Comparison of ENCODE assay signal across 8 cellular contexts in the genomic region with DNA sequence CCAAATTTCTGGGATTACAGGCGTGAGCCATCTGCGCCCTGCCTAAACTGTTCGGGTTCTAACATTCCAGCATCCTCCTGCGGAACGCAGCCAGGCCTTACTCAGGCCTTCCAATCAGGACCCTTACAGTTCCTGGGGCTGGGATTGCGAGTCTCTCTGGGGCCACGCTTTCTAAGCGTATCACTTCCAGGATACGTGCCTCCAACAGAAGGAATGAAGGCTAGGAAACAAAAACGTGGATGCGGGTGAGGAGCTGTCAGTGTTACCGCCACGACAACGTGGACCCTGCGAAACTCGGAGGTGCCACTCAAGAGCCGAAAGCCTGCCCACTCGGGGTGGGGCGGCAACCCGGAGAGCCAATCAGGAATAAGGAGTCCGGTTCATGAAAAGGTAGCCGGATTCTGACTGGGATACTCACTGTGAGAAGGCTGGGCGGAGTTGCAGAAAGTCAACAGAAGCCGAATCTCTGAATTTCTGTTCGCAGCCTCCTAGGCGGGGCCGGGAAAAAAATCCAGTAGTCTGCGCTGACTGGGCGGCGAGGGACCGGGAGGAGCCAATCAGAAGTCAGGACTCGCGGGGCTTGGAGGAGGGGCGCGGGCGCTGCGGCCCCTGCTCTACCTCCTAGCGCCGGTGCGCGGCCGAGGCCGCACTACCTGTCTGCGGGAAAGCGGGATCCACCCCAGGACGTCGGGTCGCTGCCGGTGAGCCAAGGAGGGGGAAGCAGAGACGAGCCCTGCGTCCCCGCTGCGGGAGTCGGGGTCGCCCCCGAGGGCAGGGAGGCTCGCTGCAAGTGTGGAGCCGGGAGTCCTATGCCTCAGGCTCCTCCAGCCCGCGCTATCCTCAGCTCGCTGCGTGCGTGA. TPM values are rescaled to one million over a fixed set of nuclear protein-coding genes. Genes with fewer than 3 reads are reported as not detected.
DNase-seq lines count a peak whose midpoint lies in the region; ATAC-seq and TF ChIP-seq lines count a peak whose summit lies in the region.

A gene with protein sequence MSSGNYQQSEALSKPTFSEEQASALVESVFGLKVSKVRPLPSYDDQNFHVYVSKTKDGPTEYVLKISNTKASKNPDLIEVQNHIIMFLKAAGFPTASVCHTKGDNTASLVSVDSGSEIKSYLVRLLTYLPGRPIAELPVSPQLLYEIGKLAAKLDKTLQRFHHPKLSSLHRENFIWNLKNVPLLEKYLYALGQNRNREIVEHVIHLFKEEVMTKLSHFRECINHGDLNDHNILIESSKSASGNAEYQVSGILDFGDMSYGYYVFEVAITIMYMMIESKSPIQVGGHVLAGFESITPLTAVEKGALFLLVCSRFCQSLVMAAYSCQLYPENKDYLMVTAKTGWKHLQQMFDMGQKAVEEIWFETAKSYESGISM (plus strand): TSS at position 607 of the 860 bp plus-strand sequence. CDS start 5,512 bp downstream, outside the sequence.

- ATAC-seq in GM19351 (IDR thresholded peaks at IDR 0.05; ENCODE audit: unreplicated experiment) (peak; percentile 91), HG03520 (IDR thresholded peaks at IDR 0.05; ENCODE audit: unreplicated experiment) (peak; percentile 79), left lobe of liver (peak; percentile 95)

- POLR2A ChIA-PET in BJ (lab: Charles Lee) = no interaction called here

- no peaks in the 10 kb centered on the region for H3K27me3 ChIP-seq in BJ (ENCODE audit: control insufficient read depth, insufficient read depth, low read length)

- peak within 1 kb of the TSS; percentile 77 for H3K4me3 ChIP-seq in BJ (ENCODE audit: low read depth, low read length)

- DNase-seq in BJ (ENCODE audit: low read depth) = peak; percentile 91
- peak; percentile 98 for DNase-seq in NCI-H526 treated with DMSO at 0.1 percent for 48 hours (lab: John Stamatoyannopoulos, UW)
- DNase-seq in activated CD4-positive, alpha-beta T cell treated with anti-CD3 and anti-CD28 coated beads, Interleukin-2, amount 50 U/mL, for 1 hour = peak; percentile 59
- peak; percentile 97 for DNase-seq in dermis blood vessel endothelial cell
- peak; percentile 95 for DNase-seq in left lobe of liver (ENCODE audit: low spot score)
- peak; percentile 85 for DNase-seq in stimulated activated CD4-positive, alpha-beta T cell treated with anti-CD3 and anti-CD28 coated beads, Interleukin-1b, Interleukin-23, amount 100 ng/mL, for 48 hours

- no peaks in the 10 kb centered on the region for H3K36me3 ChIP-seq in BJ (ENCODE audit: control insufficient read depth, insufficient read depth, low read length)

- TF ChIP-seq CTCF in BJ (IDR thresholded peaks at IDR 0.05; ENCODE audit: insufficient read depth, low read depth, low read length) = no peak

- CTCF ChIA-PET in BJ (lab: Yijun Ruan, JAX) = no interaction called here

RNA-seq across cellular contexts. Expression of the gene that starts here (rescaled TPM):
- 3.2 and 4.6 TPM in 2 replicates for polyA plus RNA-seq in BJ (2011; rRNA removed)
- polyA minus RNA-seq in BJ (2011; rRNA and poly(A)+ RNA removed) = 1.6 and 2.6 TPM in 2 replicates
- total RNA-seq in dermis blood vessel endothelial cell (1.8 and 3.4 TPM in 2 replicates), left lobe of liver (5.4 TPM)

Comparison
In these comparisons a context has a peak if more than half of its experiments do, and no peak if none do; other contexts are left out.
1. Peak in every context shown above with its lines: DNase-seq, ATAC-seq and H3K4me3 ChIP-seq.